ENCODE assay signal across 8 cellular contexts in genomic region chr3:149534671-149535394, GRCh38.
DNase-seq lines count a peak whose midpoint lies in the region; ATAC-seq and TF ChIP-seq lines count a peak whose summit lies in the region.

No MANE protein-coding gene starts in this region.

- H3K9ac ChIP-seq in trophoblast cell (ENCODE audit: low read length), result no peak overlapping the region

- H2BK120ac ChIP-seq in trophoblast cell (ENCODE audit: insufficient read depth, low read length, poor library complexity), result no peak overlapping the region

- CTCF ChIA-PET in HEK293T (lab: Yijun Ruan, JAX), result interaction anchor here (0.6 kb wide), 1 partner anchor 13 kb away, joined by 3 read pairs; no protein-coding TSS in a partner anchor

- H3K36me3 ChIP-seq in trophoblast cell (ENCODE audit: control insufficient read depth in 1 of 2, insufficient read depth in 2 of 2, low read length in 2 of 2), result peaks cover 0 to 4% of the 10 kb centered on the region in 2 experiments

- no peaks in the 10 kb centered on the region for H3K27me3 ChIP-seq in trophoblast cell (ENCODE audit: insufficient read depth, low read length)

- H2BK5ac ChIP-seq in trophoblast cell (ENCODE audit: low read depth, low read length, poor library complexity), result no peak overlapping the region

- no peak overlapping the region for H3K4me2 ChIP-seq in trophoblast cell (ENCODE audit: low read length)

- H2AK5ac ChIP-seq in trophoblast cell (ENCODE audit: low read length), result no peak overlapping the region

- no peak overlapping the region for H4K91ac ChIP-seq in trophoblast cell (ENCODE audit: low read depth, low read length)

- ATAC-seq in GM19023 (IDR thresholded peaks at IDR 0.05; ENCODE audit: unreplicated experiment) (no peak), GM21381 (IDR thresholded peaks at IDR 0.05; ENCODE audit: unreplicated experiment) (no peak)

- H4K12ac ChIP-seq in trophoblast cell (ENCODE audit: low read depth, low read length), result no peak overlapping the region

- peaks cover 7 to 20% of the 10 kb centered on the region in 2 experiments for H3K4me1 ChIP-seq in trophoblast cell (ENCODE audit: control insufficient read depth in 1 of 2, insufficient read depth in 2 of 2, low read length in 2 of 2)

- H3K9me3 ChIP-seq in trophoblast cell (ENCODE audit: insufficient read depth, low read depth, low read length), result no peaks in the 10 kb centered on the region

- no peak overlapping the region for H4K8ac ChIP-seq in trophoblast cell (ENCODE audit: low read depth, low read length)

- no peak overlapping the region for H3K27ac ChIP-seq in trophoblast cell (ENCODE audit: low read depth, low read length)

- peak overlapping the region; percentile 21 for H2BK12ac ChIP-seq in trophoblast cell (ENCODE audit: low read length)

- no peak for TF ChIP-seq CTCF in fibroblast of mammary gland (conservative IDR thresholded peaks at IDR 0.05; ENCODE audit: control insufficient read depth, insufficient read depth, low read depth, low read length)

- peak overlapping the region; percentile 77 for H3K18ac ChIP-seq in trophoblast cell (ENCODE audit: low read length)

- peak; percentile 56 for DNase-seq in DMS79 treated with DMSO at 0.1 percent for 48 hours (lab: John Stamatoyannopoulos, UW)
- peak; percentile 68 for DNase-seq in NCI-H69 (lab: John Stamatoyannopoulos, UW)
- DNase-seq in fibroblast of mammary gland (ENCODE audit: low read depth), result peak; percentile 68
- no peak for DNase-seq in trophoblast cell
- no peak for DNase-seq in HK-2 (ENCODE audit: unreplicated experiment)
- no peak for DNase-seq in HEK293T (ENCODE audit: extremely low spot score)

- no CpG with 5 or more reads among the region's 7 CpGs for WGBS in trophoblast cell (ENCODE audit: extremely low coverage, insufficient coverage, insufficient read length)

- peak overlapping the region; percentile 39 for H3K14ac ChIP-seq in trophoblast cell (ENCODE audit: low read length)

- peaks cover 3% of the 10 kb centered on the region for H3K79me2 ChIP-seq in trophoblast cell (ENCODE audit: control insufficient read depth, insufficient read depth, low read length, poor library complexity)

- H3K79me1 ChIP-seq in trophoblast cell (ENCODE audit: low read length), result peaks cover 6% of the 10 kb centered on the region

- H3K4me3 ChIP-seq in fibroblast of mammary gland (ENCODE audit: control insufficient read depth, low read depth, low read length) (no peak overlapping the region), trophoblast cell (ENCODE audit: low read depth, low read length) (no peak overlapping the region)

- POLR2A ChIA-PET in HEK293T (lab: Yijun Ruan, JAX), result interaction anchor here (0.6 kb wide), 1 partner anchor 48 kb away, joined by 3 read pairs; no protein-coding TSS in a partner anchor

- no peak overlapping the region for H3K4ac ChIP-seq in trophoblast cell (ENCODE audit: low read depth, low read length)

- H3K23ac ChIP-seq in trophoblast cell (ENCODE audit: low read length), result no peak overlapping the region

- no peak overlapping the region for H2AFZ ChIP-seq in trophoblast cell (ENCODE audit: insufficient read depth, low read length, poor library complexity)

TF ChIP-seq in HEK293T, 16 proteins besides CTCF, POLR2A, EP300 and RAD21:
- TF ChIP-seq L3MBTL2 (conservative IDR thresholded peaks at IDR 0.05) (no peak), HDGF (IDR thresholded peaks at IDR 0.05; ENCODE audit: borderline replicate concordance) (no peak), CTBP1 (IDR thresholded peaks at IDR 0.05; ENCODE audit: borderline replicate concordance) (no peak), ZNF384 (IDR thresholded peaks at IDR 0.05) (no peak), SP1 (IDR thresholded peaks at IDR 0.05) (no peak)

Comparison
In these comparisons a context has a peak if more than half of its experiments do, and no peak if none do; other contexts are left out.
1. DNase-seq: peak in DMS79 treated with DMSO at 0.1 percent for 48 hours (single experiment), NCI-H69 (single experiment) and fibroblast of mammary gland (single experiment); none in trophoblast cell (0 of 2), HK-2 (single experiment) and HEK293T (single experiment).